In genomic region chr12:104740668-104741067, GRCh38 we compare ENCODE assay signal across 7 cellular contexts.
A peak's percentile ranks its signal among the peaks of the same experiment; 100 is the strongest.
DNase-seq lines count a peak whose midpoint lies in the region; ATAC-seq lines count a peak whose summit lies in the region.

No MANE protein-coding gene starts in this region.

- H3K4me1 Mint-ChIP-seq in T-helper 1 cell treated with Interleukin-12 subunit alpha and Interleukin-12 subunit beta and Interleukin-4 antibody, amounts not matched to agents 30 μg/mL and 1 μg/mL, for 36 hours (ENCODE audit: low read depth): peaks cover 72% of the 10 kb centered on the region
- peaks cover 29 to 91% (median 65%) of the 10 kb centered on the region in 4 donors for H3K4me1 Mint-ChIP-seq in naive thymus-derived CD8-positive, alpha-beta T cell

- H3K27me3 Mint-ChIP-seq in T-helper 1 cell treated with Interleukin-12 subunit alpha and Interleukin-12 subunit beta and Interleukin-4 antibody, amounts not matched to agents 30 μg/mL and 1 μg/mL, for 36 hours (ENCODE audit: low read depth): no peaks in the 10 kb centered on the region
- H3K27me3 Mint-ChIP-seq in naive thymus-derived CD8-positive, alpha-beta T cell: no peaks in the 10 kb centered on the region

- ATAC-seq in GM19035 (IDR thresholded peaks at IDR 0.05; ENCODE audit: unreplicated experiment) (peak; percentile 65), HG02840 (IDR thresholded peaks at IDR 0.05; ENCODE audit: low FRiP score, unreplicated experiment) (peak; percentile 53)
- peak; percentile 33 to 52 for ATAC-seq in naive thymus-derived CD8-positive, alpha-beta T cell

- H3K4me3 Mint-ChIP-seq in T-helper 1 cell treated with Interleukin-12 subunit alpha and Interleukin-12 subunit beta and Interleukin-4 antibody, amounts not matched to agents 30 μg/mL and 1 μg/mL, for 36 hours: peak overlapping the region; percentile 81
- H3K4me3 Mint-ChIP-seq in naive thymus-derived CD8-positive, alpha-beta T cell: peak overlapping the region in 6 of 10 donors; percentile 13 to 74 (median 36)

- peaks cover 24% of the 10 kb centered on the region for H3K36me3 Mint-ChIP-seq in T-helper 1 cell treated with Interleukin-12 subunit alpha and Interleukin-12 subunit beta and Interleukin-4 antibody, amounts not matched to agents 30 μg/mL and 1 μg/mL, for 36 hours (ENCODE audit: low read depth)
- peaks cover 0 to 8% (median 0%) of the 10 kb centered on the region in 3 donors for H3K36me3 Mint-ChIP-seq in naive thymus-derived CD8-positive, alpha-beta T cell

- peak in 1 of 10 donors; percentile 18 for DNase-seq in naive thymus-derived CD8-positive, alpha-beta T cell
- DNase-seq in ecto neural progenitor cell (ENCODE audit: low spot score) (no peak), NCI-H446 treated with DMSO at 0.1 percent for 48 hours (lab: John Stamatoyannopoulos, UW) (no peak), SW 1271 (lab: John Stamatoyannopoulos, UW) (no peak)

- POLR2A ChIA-PET in naive thymus-derived CD8-positive, alpha-beta T cell (lab: Charles Lee): no interaction called here

- H3K27ac Mint-ChIP-seq in T-helper 1 cell treated with Interleukin-12 subunit alpha and Interleukin-12 subunit beta and Interleukin-4 antibody, amounts not matched to agents 30 μg/mL and 1 μg/mL, for 36 hours: peak overlapping the region; percentile 98
- H3K27ac Mint-ChIP-seq in naive thymus-derived CD8-positive, alpha-beta T cell: peak overlapping the region; percentile 10 to 87 (median 74)

- H3K9me3 Mint-ChIP-seq in T-helper 1 cell treated with Interleukin-12 subunit alpha and Interleukin-12 subunit beta and Interleukin-4 antibody, amounts not matched to agents 30 μg/mL and 1 μg/mL, for 36 hours: no peaks in the 10 kb centered on the region
- H3K9me3 Mint-ChIP-seq in naive thymus-derived CD8-positive, alpha-beta T cell: peaks cover 0 to 2% (median 0%) of the 10 kb centered on the region in 9 donors
